Comparison of ENCODE assay signal across 20 cellular contexts in the genomic region with DNA sequence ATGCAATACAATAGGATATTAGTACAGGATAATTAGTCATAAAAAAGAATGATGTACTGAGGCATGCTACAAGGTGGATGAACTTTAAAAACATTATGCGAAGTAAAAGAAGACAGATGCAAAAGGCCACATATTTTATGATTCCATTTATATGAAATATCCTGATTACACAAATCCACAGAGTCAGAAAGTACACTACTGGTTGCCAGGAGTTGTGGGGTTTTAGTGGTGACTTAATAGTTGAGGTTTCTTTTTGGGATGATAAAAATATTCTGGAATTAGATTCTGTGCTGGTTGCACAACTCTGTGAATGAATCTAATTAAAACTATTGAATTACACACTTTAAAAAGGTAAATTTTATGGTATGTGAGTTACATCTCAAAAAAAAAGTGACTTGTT. TPM values are rescaled to one million over a fixed set of nuclear protein-coding genes. Genes with fewer than 3 reads are reported as not detected.
DNase-seq lines count a peak whose midpoint lies in the region; ATAC-seq, FAIRE-seq and TF ChIP-seq lines count a peak whose summit lies in the region.
"Had no signal": no experiment of that assay in that cellular context is flagged by ENCODE, and none has a peak within 500 bp of the region (broad histone marks: within the 10 kb centered on the region; RNA-seq: fewer than 3 reads in every experiment).

No MANE protein-coding gene starts in this region.

- H3K9me3 Mint-ChIP-seq in astrocyte (ENCODE audit: unreplicated experiment), result no peaks in the 10 kb centered on the region
- H3K9me3 Mint-ChIP-seq: CD8-positive, alpha-beta memory T cell had no signal

- H3K36me3 ChIP-seq in right atrium auricular region (no peaks in the 10 kb centered on the region), astrocyte (ENCODE audit: insufficient read depth, low read length) (no peaks in the 10 kb centered on the region), gastroesophageal sphincter (no peaks in the 10 kb centered on the region), uterus (no peaks in the 10 kb centered on the region), mucosa of descending colon (ENCODE audit: low read depth) (no peaks in the 10 kb centered on the region), esophagus muscularis mucosa (no peaks in the 10 kb centered on the region)
- H3K36me3 ChIP-seq: BLaER1 treated with 17β-estradiol and CSF1 and Interleukin-3, amounts not matched to agents 10 nM and 100 nM; SJCRH30 had no signal

- H3K36me3 Mint-ChIP-seq in astrocyte (ENCODE audit: low read depth, unreplicated experiment), result peaks cover 2% of the 10 kb centered on the region

- H3K27me3 ChIP-seq in right atrium auricular region (no peaks in the 10 kb centered on the region), astrocyte (ENCODE audit: insufficient read depth, low read length) (no peaks in the 10 kb centered on the region), gastroesophageal sphincter (no peaks in the 10 kb centered on the region), uterus (no peaks in the 10 kb centered on the region), esophagus muscularis mucosa (no peaks in the 10 kb centered on the region)
- H3K27me3 ChIP-seq: BLaER1 treated with 17β-estradiol and CSF1 and Interleukin-3, amounts not matched to agents 10 nM and 100 nM; SJCRH30 had no signal

- H3K4me3 Mint-ChIP-seq in astrocyte (ENCODE audit: unreplicated experiment), result no peak overlapping the region
- H3K4me3 Mint-ChIP-seq: CD8-positive, alpha-beta memory T cell had no signal

- DNase-seq in Right ventricle myocardium superior (no peak), right atrium auricular region (ENCODE audit: low spot score) (no peak), astrocyte (ENCODE audit: low read depth) (peak; percentile 62), stromal cell of bone marrow (ENCODE audit: low read depth) (peak; percentile 30), uterus (no peak), mucosa of descending colon (no peak), esophagus muscularis mucosa (ENCODE audit: extremely low spot score) (no peak)
- DNase-seq: CD8-positive, alpha-beta memory T cell; DMS53; GOT3; NCI-H1105 treated with DMSO at 0.1 percent for 48 hours; NCI-H1694; NCI-H2081 treated with DMSO at 0.1 percent for 48 hours; SJCRH30 had no signal

- no peak overlapping the region for H2AFZ ChIP-seq in astrocyte (ENCODE audit: low read depth, low read length)

- peak; percentile 68 for ATAC-seq in Right ventricle myocardium superior (ENCODE audit: poor library complexity)
- ATAC-seq in gastroesophageal sphincter, result peak; percentile 43
- ATAC-seq in mucosa of descending colon, result no peak
- ATAC-seq: K562 had no signal

- no peak overlapping the region for H3K27ac Mint-ChIP-seq in astrocyte (ENCODE audit: unreplicated experiment)
- H3K27ac Mint-ChIP-seq: CD8-positive, alpha-beta memory T cell had no signal

- H3K4me1 ChIP-seq in right atrium auricular region (no peaks in the 10 kb centered on the region), astrocyte (ENCODE audit: insufficient read depth, low read length) (peaks cover 5% of the 10 kb centered on the region), gastroesophageal sphincter (no peaks in the 10 kb centered on the region), uterus (peaks cover 0 to 4% of the 10 kb centered on the region in 2 donors), mucosa of descending colon (ENCODE audit: low read depth) (peaks cover 15% of the 10 kb centered on the region), esophagus muscularis mucosa (peaks cover 0 to 9% (median 0%) of the 10 kb centered on the region in 4 donors)
- H3K4me1 ChIP-seq: BLaER1 treated with 17β-estradiol and CSF1 and Interleukin-3, amounts not matched to agents 10 nM and 100 nM had no signal

- H3K9me3 ChIP-seq in right atrium auricular region, result no peaks in the 10 kb centered on the region
- H3K9me3 ChIP-seq in astrocyte (ENCODE audit: insufficient read depth, low read depth, low read length), result no peaks in the 10 kb centered on the region
- no peaks in the 10 kb centered on the region for H3K9me3 ChIP-seq in gastroesophageal sphincter
- no peaks in the 10 kb centered on the region for H3K9me3 ChIP-seq in uterus
- H3K9me3 ChIP-seq in mucosa of descending colon, result no peaks in the 10 kb centered on the region
- no peaks in the 10 kb centered on the region for H3K9me3 ChIP-seq in esophagus muscularis mucosa
- H3K9me3 ChIP-seq: BLaER1 treated with 17β-estradiol and CSF1 and Interleukin-3, amounts not matched to agents 10 nM and 100 nM; SJCRH30 had no signal

- FAIRE-seq in astrocyte (lab: Jason Lieb, UNC), result no peak
- FAIRE-seq: A204.1, GM12892, GM18507, K562 had no signal

- TF ChIP-seq EP300 in gastroesophageal sphincter (IDR thresholded peaks at IDR 0.05) (no peak), esophagus muscularis mucosa (IDR thresholded peaks at IDR 0.05) (no peak)

- no peak for TF ChIP-seq POLR2A in gastroesophageal sphincter (IDR thresholded peaks at IDR 0.05)
- no peak for TF ChIP-seq POLR2A in uterus (IDR thresholded peaks at IDR 0.05)
- no peak for TF ChIP-seq POLR2A in esophagus muscularis mucosa (IDR thresholded peaks at IDR 0.05; ENCODE audit: low read depth)

- H3K9ac ChIP-seq in astrocyte (ENCODE audit: low read length), result no peak overlapping the region
- H3K9ac ChIP-seq: BLaER1 treated with 17β-estradiol and CSF1 and Interleukin-3, amounts not matched to agents 10 nM and 100 nM had no signal

- H3K4me2 ChIP-seq in astrocyte (ENCODE audit: low read length), result no peak overlapping the region
- H3K4me2 ChIP-seq: BLaER1 treated with 17β-estradiol and CSF1 and Interleukin-3, amounts not matched to agents 10 nM and 100 nM had no signal

- no peak for TF ChIP-seq CTCF in right atrium auricular region (IDR thresholded peaks at IDR 0.05)
- TF ChIP-seq CTCF in astrocyte (IDR thresholded peaks at IDR 0.05; ENCODE audit: insufficient read depth, low read depth, low read length), result no peak
- TF ChIP-seq CTCF in gastroesophageal sphincter (IDR thresholded peaks at IDR 0.05), result no peak
- no peak for TF ChIP-seq CTCF in uterus (IDR thresholded peaks at IDR 0.05)
- TF ChIP-seq CTCF in mucosa of descending colon (IDR thresholded peaks at IDR 0.05), result no peak
- no peak for TF ChIP-seq CTCF in esophagus muscularis mucosa (IDR thresholded peaks at IDR 0.05)

- H3K27me3 Mint-ChIP-seq in astrocyte (ENCODE audit: low read depth, unreplicated experiment), result no peaks in the 10 kb centered on the region

- H4K20me1 ChIP-seq in astrocyte (ENCODE audit: insufficient read depth, low read length), result no peaks in the 10 kb centered on the region
- H4K20me1 ChIP-seq: BLaER1 treated with 17β-estradiol and CSF1 and Interleukin-3, amounts not matched to agents 10 nM and 100 nM had no signal

- 62 to 78% methylated on average over 1 of the region's 1 CpG for WGBS in gastroesophageal sphincter (ENCODE audit: low coverage in 1 of 2), 2 donors
- WGBS in esophagus muscularis mucosa, result 80% methylated on average over 1 of the region's 1 CpG

- intact Hi-C loops in Right ventricle myocardium superior (cut with DNase I) (no loop called here), uterus (cut with DNase I; ENCODE audit: low total_unique reads) (no loop called here), mucosa of descending colon (cut with DNase I, micrococcal nuclease) (no loop called here), esophagus muscularis mucosa (cut with DNase I) (no loop called here)

- H3K27ac ChIP-seq in right atrium auricular region, result no peak overlapping the region
- no peak overlapping the region for H3K27ac ChIP-seq in astrocyte (ENCODE audit: low read depth, low read length)
- H3K27ac ChIP-seq in gastroesophageal sphincter, result no peak overlapping the region
- peak overlapping the region in 1 of 2 donors; percentile 33 for H3K27ac ChIP-seq in uterus
- no peak overlapping the region for H3K27ac ChIP-seq in esophagus muscularis mucosa (replicated peaks in 1 of 4)
- H3K27ac ChIP-seq: BLaER1 treated with 17β-estradiol and CSF1 and Interleukin-3, amounts not matched to agents 10 nM and 100 nM; SJCRH30 had no signal

- H3K4me3 ChIP-seq in right atrium auricular region (no peak overlapping the region), astrocyte (ENCODE audit: insufficient read depth, low read depth, low read length) (no peak overlapping the region), gastroesophageal sphincter (no peak overlapping the region), uterus (no peak overlapping the region), mucosa of descending colon (no peak overlapping the region), esophagus muscularis mucosa (no peak overlapping the region)
- H3K4me3 ChIP-seq: BLaER1 treated with 17β-estradiol and CSF1 and Interleukin-3, amounts not matched to agents 10 nM and 100 nM; K562; SJCRH30 had no signal

- peaks cover 11% of the 10 kb centered on the region for H3K4me1 Mint-ChIP-seq in astrocyte (ENCODE audit: low read depth, unreplicated experiment)
- H3K4me1 Mint-ChIP-seq: CD8-positive, alpha-beta memory T cell had no signal

- no peaks in the 10 kb centered on the region for H3K79me2 ChIP-seq in astrocyte (ENCODE audit: insufficient read depth, low read length)

RNA-seq across cellular contexts. Expression of a gene that starts 12.5 kb away (rescaled TPM):
- 0.40 TPM for total RNA-seq in Right ventricle myocardium superior
- 1 to 10 TPM in 1 of 2 donors, under 1 TPM in 1; 0.44 to 1.3 TPM for total RNA-seq in right atrium auricular region
- total RNA-seq in astrocyte, result 4.7 and 5.7 TPM in 2 replicates
- 1 to 10 TPM in 3 of 4 donors, under 1 TPM in 1; 0.84 to 4.7 (median 1.4) TPM for total RNA-seq in gastroesophageal sphincter
- total RNA-seq in uterus, result 1 to 10 TPM; 2.4 to 7.6 (median 3.4) TPM
- 1 to 10 TPM in 2 of 3 donors, under 1 TPM in 1; 0.72 to 8.7 (median 3.9) TPM for total RNA-seq in mucosa of descending colon
- 1 to 10 TPM in 1 of 4 donors, under 1 TPM in 3; 0.58 to 1.7 (median 0.76) TPM for total RNA-seq in esophagus muscularis mucosa

Comparison
In these comparisons a context has a peak if more than half of its experiments do, and no peak if none do; other contexts are left out.
1. DNase-seq: peak in astrocyte (single experiment) and stromal cell of bone marrow (single experiment); none in Right ventricle myocardium superior (single experiment), right atrium auricular region (single experiment), uterus (0 of 2), mucosa of descending colon (0 of 3) and esophagus muscularis mucosa (single experiment).